Comparison of ENCODE assay signal across 12 cellular contexts in genomic region chr14:68403191-68403781, GRCh38.
DNase-seq lines count a peak whose midpoint lies in the region; ATAC-seq and TF ChIP-seq lines count a peak whose summit lies in the region.
"Had no signal": no experiment of that assay in that cellular context is flagged by ENCODE, and none has a peak within 500 bp of the region (broad histone marks: within the 10 kb centered on the region; RNA-seq: fewer than 3 reads in every experiment).

No MANE protein-coding gene starts in this region.

- peaks cover 3 to 15% of the 10 kb centered on the region in 2 donors for H3K4me1 ChIP-seq in aorta (ENCODE audit: control insufficient read depth in 1 of 2, insufficient read depth in 2 of 2, low read length in 2 of 2)

- no peaks in the 10 kb centered on the region for H3K27me3 Mint-ChIP-seq in stimulated activated naive CD8-positive, alpha-beta T cell treated with anti-CD3 and anti-CD28 coated beads, Interleukin-15, Interleukin-2, amounts not matched to agents 100 ng/mL and 50 ng/mL, for 24 hours
- no peaks in the 10 kb centered on the region for H3K27me3 Mint-ChIP-seq in neural crest cell (ENCODE audit: low read depth)

- peaks cover 77% of the 10 kb centered on the region for H3K4me1 Mint-ChIP-seq in stimulated activated naive CD8-positive, alpha-beta T cell treated with anti-CD3 and anti-CD28 coated beads, Interleukin-15, Interleukin-2, amounts not matched to agents 100 ng/mL and 50 ng/mL, for 24 hours (ENCODE audit: low read depth)
- H3K4me1 Mint-ChIP-seq in neural crest cell = peaks cover 67% of the 10 kb centered on the region

- no peak for DNase-seq in stimulated activated naive CD8-positive, alpha-beta T cell treated with anti-CD3 and anti-CD28 coated beads, Interleukin-15, Interleukin-2, amounts not matched to agents 100 U/mL and 50 U/mL, for 24 hours
- DNase-seq in dedifferentiated amniotic fluid mesenchymal stem cell (ENCODE audit: extremely low spot score) (peak; percentile 41), neural crest cell (ENCODE audit: low read depth, low spot score) (no peak), aorta (no peak), SIG-M5 (lab: John Stamatoyannopoulos, UW) (no peak), DMS53 (lab: John Stamatoyannopoulos, UW) (no peak)
- DNase-seq: activated T-cell treated with anti-CD3 and anti-CD28 coated beads, Interleukin-2, amount 50 U/mL, for 48 hours; dorsolateral prefrontal cortex; NCI-H1694; stimulated activated CD4-positive, alpha-beta T cell treated with anti-CD3 and anti-CD28 coated beads, Interleukin-1b, Interleukin-23, amount 100 ng/mL, for 48 hours had no signal

- H3K4me3 ChIP-seq in aorta (ENCODE audit: low read length in 2 of 2) = no peak overlapping the region
- H3K4me3 ChIP-seq: dorsolateral prefrontal cortex had no signal

- no peak for TF ChIP-seq CTCF in neural crest cell (conservative IDR thresholded peaks at IDR 0.05)

- H3K4me3 Mint-ChIP-seq in stimulated activated naive CD8-positive, alpha-beta T cell treated with anti-CD3 and anti-CD28 coated beads, Interleukin-15, Interleukin-2, amounts not matched to agents 100 ng/mL and 50 ng/mL, for 24 hours = peak overlapping the region; percentile 14
- H3K4me3 Mint-ChIP-seq in neural crest cell = peak overlapping the region; percentile 45

- no peaks in the 10 kb centered on the region for H3K9me3 ChIP-seq in aorta (ENCODE audit: control insufficient read depth, low read length)

- H3K27ac Mint-ChIP-seq in stimulated activated naive CD8-positive, alpha-beta T cell treated with anti-CD3 and anti-CD28 coated beads, Interleukin-15, Interleukin-2, amounts not matched to agents 100 ng/mL and 50 ng/mL, for 24 hours = peak overlapping the region; percentile 47
- H3K27ac Mint-ChIP-seq in neural crest cell (ENCODE audit: unreplicated experiment) = no peak overlapping the region

- ATAC-seq in stimulated activated naive CD8-positive, alpha-beta T cell treated with anti-CD3 and anti-CD28 coated beads, Interleukin-15, Interleukin-2, amounts not matched to agents 100 U/mL and 50 U/mL, for 24 hours = no peak
- ATAC-seq in aorta (ENCODE audit: low FRiP score) (peak; percentile 49), HG02798 (IDR thresholded peaks at IDR 0.05; ENCODE audit: poor library complexity, unreplicated experiment) (no peak)

- WGBS in aorta, 2 donors = 15 to 22% methylated on average over 4 of the region's 4 CpGs

- intact Hi-C loops in aorta (cut with DNase I) = no loop called here

- H3K36me3 ChIP-seq in aorta (ENCODE audit: control insufficient read depth in 1 of 2, insufficient read depth in 2 of 2, low read length in 1 of 2) = no peaks in the 10 kb centered on the region

- H3K36me3 Mint-ChIP-seq in stimulated activated naive CD8-positive, alpha-beta T cell treated with anti-CD3 and anti-CD28 coated beads, Interleukin-15, Interleukin-2, amounts not matched to agents 100 ng/mL and 50 ng/mL, for 24 hours (ENCODE audit: low read depth) = no peaks in the 10 kb centered on the region
- no peaks in the 10 kb centered on the region for H3K36me3 Mint-ChIP-seq in neural crest cell (ENCODE audit: low read depth)

- no peaks in the 10 kb centered on the region for H3K9me3 Mint-ChIP-seq in stimulated activated naive CD8-positive, alpha-beta T cell treated with anti-CD3 and anti-CD28 coated beads, Interleukin-15, Interleukin-2, amounts not matched to agents 100 ng/mL and 50 ng/mL, for 24 hours
- H3K9me3 Mint-ChIP-seq in neural crest cell = no peaks in the 10 kb centered on the region

- no peak overlapping the region for H3K27ac ChIP-seq in aorta (ENCODE audit: low read depth in 1 of 2, low read length in 2 of 2)

- H3K27me3 ChIP-seq in aorta (ENCODE audit: control insufficient read depth in 1 of 2, insufficient read depth in 2 of 2, low read length in 1 of 2) = no peaks in the 10 kb centered on the region
- H3K27me3 ChIP-seq: dorsolateral prefrontal cortex had no signal
